ENCODE assay signal across 1 cellular context in the genomic region with DNA sequence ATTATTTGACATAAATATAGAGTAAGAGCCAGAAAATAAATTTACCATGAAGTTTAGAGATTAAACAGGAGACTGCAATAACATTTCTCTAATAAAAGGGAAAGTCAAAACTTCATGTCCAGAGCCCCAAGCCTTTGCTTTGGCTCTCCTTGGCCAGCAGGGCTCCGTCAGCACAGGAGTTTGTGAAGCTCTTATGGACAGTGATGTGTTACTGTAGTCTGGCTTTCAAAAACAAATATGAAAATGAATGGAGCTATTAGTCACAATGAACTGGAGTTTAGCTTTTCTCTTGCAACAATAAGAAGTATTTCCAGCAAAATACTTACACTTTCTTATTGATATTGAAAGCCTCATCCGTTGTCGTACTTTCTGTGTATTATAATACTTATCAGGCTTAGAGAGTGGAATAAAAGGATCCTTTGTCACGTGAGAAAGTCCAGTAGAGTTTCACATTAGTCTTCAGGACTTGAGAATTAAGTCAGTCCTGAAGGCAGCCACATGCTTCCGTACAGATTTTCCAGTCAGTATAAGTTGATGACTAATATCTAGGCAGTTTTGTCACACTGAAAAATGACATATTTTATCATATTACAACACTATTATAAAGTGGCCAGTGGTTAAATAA.
TF ChIP-seq lines count a peak whose summit lies in the region.

No MANE protein-coding gene starts in this region.

TF ChIP-seq in HepG2, 621 proteins besides CTCF, POLR2A, EP300 and RAD21 (continued from another document):
- TF ChIP-seq, protein P1, sequence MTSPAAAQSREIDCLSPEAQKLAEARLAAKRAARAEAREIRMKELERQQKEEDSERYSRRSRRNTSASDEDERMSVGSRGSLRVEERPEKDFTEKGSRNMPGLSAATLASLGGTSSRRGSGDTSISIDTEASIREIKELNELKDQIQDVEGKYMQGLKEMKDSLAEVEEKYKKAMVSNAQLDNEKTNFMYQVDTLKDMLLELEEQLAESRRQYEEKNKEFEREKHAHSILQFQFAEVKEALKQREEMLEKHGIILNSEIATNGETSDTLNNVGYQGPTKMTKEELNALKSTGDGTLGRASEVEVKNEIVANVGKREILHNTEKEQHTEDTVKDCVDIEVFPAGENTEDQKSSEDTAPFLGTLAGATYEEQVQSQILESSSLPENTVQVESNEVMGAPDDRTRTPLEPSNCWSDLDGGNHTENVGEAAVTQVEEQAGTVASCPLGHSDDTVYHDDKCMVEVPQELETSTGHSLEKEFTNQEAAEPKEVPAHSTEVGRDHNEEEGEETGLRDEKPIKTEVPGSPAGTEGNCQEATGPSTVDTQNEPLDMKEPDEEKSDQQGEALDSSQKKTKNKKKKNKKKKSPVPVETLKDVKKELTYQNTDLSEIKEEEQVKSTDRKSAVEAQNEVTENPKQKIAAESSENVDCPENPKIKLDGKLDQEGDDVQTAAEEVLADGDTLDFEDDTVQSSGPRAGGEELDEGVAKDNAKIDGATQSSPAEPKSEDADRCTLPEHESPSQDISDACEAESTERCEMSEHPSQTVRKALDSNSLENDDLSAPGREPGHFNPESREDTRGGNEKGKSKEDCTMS (CRISPR knock-in tag; conservative IDR thresholded peaks at IDR 0.05) = no peak
- TF ChIP-seq TEAD2 (CRISPR knock-in tag; IDR thresholded peaks at IDR 0.05) (no peak), ZNF709 (CRISPR knock-in tag; IDR thresholded peaks at IDR 0.05) (no peak), SALL2 (CRISPR knock-in tag; IDR thresholded peaks at IDR 0.05) (no peak), ZC3H4 (CRISPR knock-in tag; IDR thresholded peaks at IDR 0.05; ENCODE audit: borderline replicate concordance) (no peak), GFI1 (CRISPR knock-in tag; IDR thresholded peaks at IDR 0.05; ENCODE audit: borderline replicate concordance) (no peak), FOXK2 (IDR thresholded peaks at IDR 0.05) (no peak)
- TF ChIP-seq, protein P2, sequence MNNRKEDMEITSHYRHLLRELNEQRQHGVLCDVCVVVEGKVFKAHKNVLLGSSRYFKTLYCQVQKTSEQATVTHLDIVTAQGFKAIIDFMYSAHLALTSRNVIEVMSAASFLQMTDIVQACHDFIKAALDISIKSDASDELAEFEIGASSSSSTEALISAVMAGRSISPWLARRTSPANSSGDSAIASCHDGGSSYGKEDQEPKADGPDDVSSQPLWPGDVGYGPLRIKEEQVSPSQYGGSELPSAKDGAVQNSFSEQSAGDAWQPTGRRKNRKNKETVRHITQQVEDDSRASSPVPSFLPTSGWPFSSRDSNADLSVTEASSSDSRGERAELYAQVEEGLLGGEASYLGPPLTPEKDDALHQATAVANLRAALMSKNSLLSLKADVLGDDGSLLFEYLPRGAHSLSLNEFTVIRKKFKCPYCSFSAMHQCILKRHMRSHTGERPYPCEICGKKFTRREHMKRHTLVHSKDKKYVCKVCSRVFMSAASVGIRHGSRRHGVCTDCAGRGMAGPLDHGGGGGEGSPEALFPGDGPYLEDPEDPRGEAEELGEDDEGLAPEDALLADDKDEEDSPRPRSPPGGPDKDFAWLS (CRISPR knock-in tag; IDR thresholded peaks at IDR 0.05; ENCODE audit: borderline replicate concordance) = no peak
